12 cellular contexts compared by ENCODE assay signal in the genomic region with DNA sequence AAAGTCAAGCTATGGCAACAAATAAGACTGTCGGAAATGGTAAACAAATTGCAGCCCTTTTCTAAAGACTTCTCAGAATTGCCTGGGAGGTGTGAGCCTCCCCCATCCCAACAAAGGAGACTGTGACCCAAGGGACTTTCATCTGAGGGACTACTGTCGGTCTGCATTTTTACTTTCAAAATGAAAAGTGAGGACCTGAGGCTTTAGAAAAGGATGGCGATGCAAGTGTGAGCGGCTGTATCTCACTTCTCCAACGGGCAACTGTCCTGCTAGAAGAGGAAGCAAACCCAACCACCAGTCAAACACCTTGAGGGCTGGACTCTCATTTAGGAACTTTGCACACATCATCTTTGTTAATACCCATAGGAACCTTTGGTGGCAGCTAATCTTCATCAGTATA.
A peak's percentile ranks its signal among the peaks of the same experiment; 100 is the strongest.
DNase-seq lines count a peak whose midpoint lies in the region; ATAC-seq, FAIRE-seq and TF ChIP-seq lines count a peak whose summit lies in the region.
"Had no signal": no experiment of that assay in that cellular context is flagged by ENCODE, and none has a peak within 500 bp of the region (broad histone marks: within the 10 kb centered on the region; RNA-seq: fewer than 3 reads in every experiment).

No MANE protein-coding gene starts in this region.

- peaks cover 3% of the 10 kb centered on the region for H3K27me3 Mint-ChIP-seq in astrocyte (ENCODE audit: low read depth, unreplicated experiment)
- H3K27me3 Mint-ChIP-seq in naive thymus-derived CD8-positive, alpha-beta T cell: peaks cover 0 to 1% (median 0%) of the 10 kb centered on the region in 5 donors

- H3K9me3 Mint-ChIP-seq in astrocyte (ENCODE audit: unreplicated experiment): no peaks in the 10 kb centered on the region
- H3K9me3 Mint-ChIP-seq in naive thymus-derived CD8-positive, alpha-beta T cell: peaks cover 0 to 4% (median 0%) of the 10 kb centered on the region in 9 donors
- H3K9me3 Mint-ChIP-seq: GM23338; T-helper 2 cell treated with Interferon-gamma antibody and Interleukin-4, amounts not matched to agents 5 μg/mL and 100 μg/mL, for 36 hours had no signal

- no peaks in the 10 kb centered on the region for H3K36me3 ChIP-seq in astrocyte (ENCODE audit: insufficient read depth, low read length)

- no peaks in the 10 kb centered on the region for H3K9me3 ChIP-seq in astrocyte (ENCODE audit: insufficient read depth, low read depth, low read length)

- TF ChIP-seq CTCF in astrocyte (IDR thresholded peaks at IDR 0.05; ENCODE audit: insufficient read depth, low read depth, low read length): no peak

- H3K4me2 ChIP-seq in astrocyte (ENCODE audit: low read length): peak overlapping the region; percentile 6
- H3K4me2 ChIP-seq: GM23338 had no signal

- H3K4me1 Mint-ChIP-seq in astrocyte (ENCODE audit: low read depth, unreplicated experiment): peaks cover 6% of the 10 kb centered on the region
- H3K4me1 Mint-ChIP-seq in naive thymus-derived CD8-positive, alpha-beta T cell: no peaks in the 10 kb centered on the region
- H3K4me1 Mint-ChIP-seq: GM23338 had no signal

- no peaks in the 10 kb centered on the region for H4K20me1 ChIP-seq in astrocyte (ENCODE audit: insufficient read depth, low read length)

- no peaks in the 10 kb centered on the region for H3K27me3 ChIP-seq in astrocyte (ENCODE audit: insufficient read depth, low read length)

- POLR2A ChIA-PET in naive thymus-derived CD8-positive, alpha-beta T cell (lab: Charles Lee): no interaction called here

- DNase-seq in astrocyte (ENCODE audit: low read depth) (no peak), DMS53 (lab: John Stamatoyannopoulos, UW) (no peak), NCI-H187 treated with DMSO at 0.1 percent for 48 hours (lab: John Stamatoyannopoulos, UW) (no peak), kidney tubule cell (ENCODE audit: low spot score) (no peak)
- DNase-seq in naive thymus-derived CD8-positive, alpha-beta T cell: no peak
- DNase-seq: NCI-H2081 treated with DMSO at 0.1 percent for 48 hours had no signal

- no peaks in the 10 kb centered on the region for H3K4me1 ChIP-seq in astrocyte (ENCODE audit: insufficient read depth, low read length)

- H3K27ac ChIP-seq in astrocyte (ENCODE audit: low read depth, low read length): no peak overlapping the region

- no peak for FAIRE-seq in astrocyte (lab: Jason Lieb, UNC)

- no peaks in the 10 kb centered on the region for H3K36me3 Mint-ChIP-seq in astrocyte (ENCODE audit: low read depth, unreplicated experiment)
- H3K36me3 Mint-ChIP-seq in naive thymus-derived CD8-positive, alpha-beta T cell: no peaks in the 10 kb centered on the region

- ATAC-seq in GM18499 (IDR thresholded peaks at IDR 0.05; ENCODE audit: insufficient read depth, unreplicated experiment): peak; percentile 32
- peak; percentile 45 for ATAC-seq in GM19467 (IDR thresholded peaks at IDR 0.05; ENCODE audit: unreplicated experiment)
- peak; percentile 48 for ATAC-seq in HG02938 (IDR thresholded peaks at IDR 0.05; ENCODE audit: unreplicated experiment)
- no peak for ATAC-seq in naive thymus-derived CD8-positive, alpha-beta T cell
- ATAC-seq: GM23338, Panc1 had no signal

- peak overlapping the region; percentile 4 for H3K9ac ChIP-seq in astrocyte (ENCODE audit: low read length)

- no peak overlapping the region for H3K27ac Mint-ChIP-seq in astrocyte (ENCODE audit: unreplicated experiment)
- H3K27ac Mint-ChIP-seq in naive thymus-derived CD8-positive, alpha-beta T cell: no peak overlapping the region
- H3K27ac Mint-ChIP-seq: GM23338; T-helper 2 cell treated with Interferon-gamma antibody and Interleukin-4, amounts not matched to agents 5 μg/mL and 100 μg/mL, for 36 hours had no signal

- H3K79me2 ChIP-seq in astrocyte (ENCODE audit: insufficient read depth, low read length): no peaks in the 10 kb centered on the region

- H2AFZ ChIP-seq in astrocyte (ENCODE audit: low read depth, low read length): no peak overlapping the region
- H2AFZ ChIP-seq: GM23338 had no signal

- no peak overlapping the region for H3K4me3 Mint-ChIP-seq in astrocyte (ENCODE audit: unreplicated experiment)
- H3K4me3 Mint-ChIP-seq in naive thymus-derived CD8-positive, alpha-beta T cell: no peak overlapping the region
- H3K4me3 Mint-ChIP-seq: GM23338; T-helper 2 cell treated with Interferon-gamma antibody and Interleukin-4, amounts not matched to agents 5 μg/mL and 100 μg/mL, for 36 hours had no signal

- no peak overlapping the region for H3K4me3 ChIP-seq in astrocyte (ENCODE audit: insufficient read depth, low read depth, low read length)
- H3K4me3 ChIP-seq: GM23338 had no signal

Comparison
In these comparisons a context has a peak if more than half of its experiments do, and no peak if none do; other contexts are left out.
1. ATAC-seq: peak in GM18499 (single experiment), GM19467 (single experiment) and HG02938 (single experiment); none in naive thymus-derived CD8-positive, alpha-beta T cell (0 of 2).